Comparison of ENCODE assay signal across 10 cellular contexts in genomic region chr22:41290262-41291221, GRCh38. TPM values are rescaled to one million over a fixed set of nuclear protein-coding genes. Genes with fewer than 3 reads are reported as not detected.
DNase-seq lines count a peak whose midpoint lies in the region; ATAC-seq, FAIRE-seq and TF ChIP-seq lines count a peak whose summit lies in the region.
"Had no signal": no experiment of that assay in that cellular context is flagged by ENCODE, and none has a peak within 500 bp of the region (broad histone marks: within the 10 kb centered on the region; RNA-seq: fewer than 3 reads in every experiment).

No MANE protein-coding gene starts in this region.

- peaks cover 0 to 3% of the 10 kb centered on the region in 2 experiments; a peak in 1 of 4 replicates for H3K9me3 ChIP-seq in H1 (ENCODE audit: insufficient read depth in 2 of 2, low read depth in 1 of 2, low read length in 1 of 2)

- peaks cover 2 to 15% (median 10%) of the 10 kb centered on the region in 4 experiments; a peak in 6 of 7 replicates for H3K4me1 ChIP-seq in H1 (replicated peaks in 1 of 4; ENCODE audit: control insufficient read depth in 3 of 4, insufficient read depth in 4 of 4, low read length in 3 of 4)

- H4K20me1 ChIP-seq in H1 (replicated peaks in 1 of 2; ENCODE audit: control insufficient read depth in 1 of 2, insufficient read depth in 2 of 2, low read length in 2 of 2), result no peaks in the 10 kb centered on the region

- peak overlapping the region; percentile 82; the same call in 1 of the 2 replicates for H3K27ac ChIP-seq in H1 (ENCODE audit: low read depth, low read length)

- no peak overlapping the region for H3K4me3 ChIP-seq in H1 (ENCODE audit: extremely low read depth in 1 of 4, insufficient read depth in 2 of 4, low read depth in 3 of 4, low read length in 4 of 4)

- peak overlapping the region; percentile 6; the same call in 1 of the 2 replicates for H2BK12ac ChIP-seq in H1 (ENCODE audit: low read depth, low read length)

- no peak for TF ChIP-seq CTCF in H1 (IDR thresholded peaks at IDR 0.05; ENCODE audit: control extremely low read depth in 1 of 3, insufficient read depth in 1 of 3, low read depth in 1 of 3, low read length in 3 of 3)

- peaks cover 0 to 3% (median 0%) of the 10 kb centered on the region in 4 experiments; a peak in 1 of 8 replicates for H3K36me3 ChIP-seq in H1 (ENCODE audit: control insufficient read depth in 2 of 4, insufficient read depth in 4 of 4, low read length in 3 of 4)

- H3K56ac ChIP-seq in H1 (replicated peaks; ENCODE audit: insufficient read length, low read depth, low read length), result no peak overlapping the region

- peak overlapping the region; percentile 85 for H4K5ac ChIP-seq in H1 (ENCODE audit: insufficient read length, low read depth, low read length)

- peak overlapping the region; percentile 4 to 25; a peak in 2 of 4 replicates for H3K4me2 ChIP-seq in H1 (ENCODE audit: insufficient read depth in 1 of 2, low read depth in 2 of 2, low read length in 2 of 2)

- H3K4ac ChIP-seq in H1 (replicated peaks; ENCODE audit: insufficient read length, low read depth, low read length), result no peak overlapping the region

- H3K14ac ChIP-seq in H1 (ENCODE audit: insufficient read length), result no peak overlapping the region

- no peaks in the 10 kb centered on the region for H3K27me3 ChIP-seq in H1 (replicated peaks in 1 of 4; ENCODE audit: control insufficient read depth in 3 of 4, extremely low read depth in 1 of 4, insufficient read depth in 3 of 4, low read length in 3 of 4)

- DNase-seq in AG08395 (ENCODE audit: low spot score) (peak; percentile 74), M059J (ENCODE audit: low read depth) (peak; percentile 85), H1 (ENCODE audit: low read depth in 1 of 2, low spot score in 2 of 2) (peak in 1 of 2 experiments; percentile 58), myocyte (ENCODE audit: low read depth) (peak; percentile 39), NK-92 (lab: John Stamatoyannopoulos, UW; ENCODE audit: unreplicated experiment) (no peak), NCI-H82 (lab: John Stamatoyannopoulos, UW) (no peak)
- no peak for DNase-seq in activated T-cell treated with anti-CD3 and anti-CD28 coated beads, Interleukin-2, amount 50 U/mL, for 48 hours
- DNase-seq: CD4-positive, alpha-beta memory T cell had no signal

- H3K18ac ChIP-seq in H1 (ENCODE audit: extremely low read depth, low read length), result peak overlapping the region; percentile 54; the same call in 1 of the 2 replicates

- H3K79me1 ChIP-seq in H1 (ENCODE audit: low read depth, low read length), result no peaks in the 10 kb centered on the region

- WGBS in H1 (ENCODE audit: extremely low coverage in 1 of 2, insufficient coverage in 1 of 2, insufficient read length in 1 of 2, insufficient replicate concordance in 2 of 2, low coverage in 1 of 2, low lambda C conversion rate in 2 of 2, missing lambda C conversion rate in 1 of 2), 2 experiments, result 66% methylated on average over 8 of the region's 8 CpGs; no CpG with 5 or more reads in 1 of the 2 experiments

- no peak for TF ChIP-seq RAD21 in H1 (IDR thresholded peaks at IDR 0.05 in 1 of 2, conservative IDR thresholded peaks at IDR 0.05 in 1 of 2; ENCODE audit: low read depth in 2 of 2, low read length in 2 of 2)

- no peaks in the 10 kb centered on the region for H3K23me2 ChIP-seq in H1 (ENCODE audit: low read depth, low read length)

- peak in 1 of 2 experiments; percentile 87; a peak in 1 of 3 replicates for TF ChIP-seq EP300 in H1 (IDR thresholded peaks at IDR 0.05; ENCODE audit: borderline replicate concordance in 1 of 2, low read depth in 2 of 2, low read length in 2 of 2)

- no peak overlapping the region for H2BK20ac ChIP-seq in H1 (ENCODE audit: low read length)

- CTCF ChIA-PET in H1 (lab: Charles Lee; ENCODE audit: partially characterized antibody), result interaction anchor here (0.7 to 0.8 kb wide), 2 partner anchors 9 to 241 kb away, joined by 3 to 5 read pairs; no protein-coding TSS in a partner anchor

- peaks cover 0 to 1% of the 10 kb centered on the region in 2 experiments; a peak in 1 of 4 replicates for H3K79me2 ChIP-seq in H1 (ENCODE audit: control insufficient read depth in 1 of 2, insufficient read depth in 2 of 2, low read length in 2 of 2)

- peak overlapping the region; percentile 28 for H2BK120ac ChIP-seq in H1 (replicated peaks; ENCODE audit: low read depth, low read length)

- ATAC-seq in HG02642 (IDR thresholded peaks at IDR 0.05; ENCODE audit: poor library complexity, unreplicated experiment), result no peak

- no peak for FAIRE-seq in H1 (lab: Jason Lieb, UNC)
- FAIRE-seq: GM19239 had no signal

- no peak overlapping the region for H2AK5ac ChIP-seq in H1 (ENCODE audit: low read depth, low read length)

- peak overlapping the region; percentile 88 for H2BK5ac ChIP-seq in H1 (ENCODE audit: low read depth, low read length)

- no peak overlapping the region for H3K23ac ChIP-seq in H1 (ENCODE audit: insufficient read length)

- peak overlapping the region; percentile 84 for H4K91ac ChIP-seq in H1 (replicated peaks; ENCODE audit: insufficient read length, low read length)

- H2BK15ac ChIP-seq in H1 (ENCODE audit: low read length), result no peak overlapping the region

- H2AFZ ChIP-seq in H1 (ENCODE audit: low read length), result no peak overlapping the region

- H3K9ac ChIP-seq in H1 (replicated peaks in 1 of 4; ENCODE audit: extremely low read depth in 1 of 4, low read depth in 3 of 4, low read length in 3 of 4), result 0 out of 7 replicates have a peak overlapping the region, but pooled peaks of 1 of the 4 experiments have one; percentile 23

- POLR2A ChIA-PET in H1 (lab: Charles Lee; ENCODE audit: partially characterized antibody), result interaction anchor here (0.6 to 0.8 kb wide), 2 partner anchors 53 to 235 kb away, joined by 3 read pairs; no protein-coding TSS in a partner anchor

- no peak for TF ChIP-seq POLR2A in H1 (IDR thresholded peaks at IDR 0.05; ENCODE audit: control extremely low read depth in 1 of 2, low read depth in 2 of 2, low read length in 2 of 2)

- H4K8ac ChIP-seq in H1 (ENCODE audit: extremely low read depth, insufficient read depth, low read length), result no peak overlapping the region

TF ChIP-seq in H1, 55 proteins besides CTCF, POLR2A, EP300 and RAD21 (continues in another document):
- TF ChIP-seq MAX (IDR thresholded peaks at IDR 0.05), result no peak
- TF ChIP-seq ATF2 (IDR thresholded peaks at IDR 0.05; ENCODE audit: low read length), result peak; percentile 50; the same call in 1 of the 2 replicates
- TF ChIP-seq SIRT6 (IDR thresholded peaks at IDR 0.05; ENCODE audit: low read length), result no peak
- no peak for TF ChIP-seq BRCA1 (IDR thresholded peaks at IDR 0.05; ENCODE audit: low read depth, low read length)

RNA-seq across cellular contexts. Expression of gene RANGAP1, which starts 4.6 kb away (rescaled TPM):
- 60.4 and 97.9 TPM in 2 replicates for total RNA-seq in M059J (2014; rRNA removed; shearing (Covaris generic))
- 171 and 176 TPM in 2 replicates for total RNA-seq in H1 (2021; fragmentation: NEBNext Ultra II Directional; extraction: Animal tissue kit (Norgen Biotek cat#: 25700))
- 121 and 190 TPM in 2 replicates for polyA plus RNA-seq in H1 (2011; rRNA removed)
- polyA plus RNA-seq in H1 (2011; cell fraction: cytosol; rRNA removed), result 168 TPM
- polyA plus RNA-seq in H1 (2011; cell fraction: nucleus; rRNA removed), result 215 TPM
- 115 to 161 TPM (median 143 TPM) in 4 replicates for polyA plus RNA-seq in H1 (2012, experiment 1 of 2)
- 150 TPM for polyA plus RNA-seq in H1 (2012, experiment 2 of 2)
- 62.4 TPM for polyA plus RNA-seq in H1 (2013, experiment 1 of 2)
- 60.5 TPM for polyA plus RNA-seq in H1 (2013, experiment 2 of 2)
- 105 and 127 TPM in 2 replicates for polyA minus RNA-seq in H1 (2011; rRNA and poly(A)+ RNA removed)
- polyA minus RNA-seq in H1 (2011; cell fraction: cytosol; rRNA and poly(A)+ RNA removed), result 88.7 TPM
- 64.5 TPM for polyA minus RNA-seq in H1 (2011; cell fraction: nucleus; rRNA and poly(A)+ RNA removed)
- 58.5 and 82.0 TPM in 2 replicates for total RNA-seq in myocyte
- polyA plus RNA-seq in myocyte (2012), result 65.6 TPM

RNA-seq across cellular contexts. Expression of gene ZC3H7B, which starts 10.8 kb away (rescaled TPM):
- 19.2 and 36.5 TPM in 2 replicates for total RNA-seq in M059J (2014; rRNA removed; shearing (Covaris generic))
- 77.3 and 78.6 TPM in 2 replicates for total RNA-seq in H1 (2021; fragmentation: NEBNext Ultra II Directional; extraction: Animal tissue kit (Norgen Biotek cat#: 25700))
- polyA plus RNA-seq in H1 (2011; rRNA removed), result 35.5 and 57.5 TPM in 2 replicates
- 42.1 TPM for polyA plus RNA-seq in H1 (2011; cell fraction: cytosol; rRNA removed)
- 87.3 TPM for polyA plus RNA-seq in H1 (2011; cell fraction: nucleus; rRNA removed)
- 41.9 to 56.5 TPM (median 51.0 TPM) in 4 replicates for polyA plus RNA-seq in H1 (2012, experiment 1 of 2)
- 38.4 TPM for polyA plus RNA-seq in H1 (2012, experiment 2 of 2)
- polyA plus RNA-seq in H1 (2013, experiment 1 of 2), result 30.2 TPM
- polyA plus RNA-seq in H1 (2013, experiment 2 of 2), result 29.2 TPM
- polyA minus RNA-seq in H1 (2011; rRNA and poly(A)+ RNA removed), result 29.4 and 36.8 TPM in 2 replicates
- 33.5 TPM for polyA minus RNA-seq in H1 (2011; cell fraction: cytosol; rRNA and poly(A)+ RNA removed)
- 25.9 TPM for polyA minus RNA-seq in H1 (2011; cell fraction: nucleus; rRNA and poly(A)+ RNA removed)
- 44.3 and 49.7 TPM in 2 replicates for total RNA-seq in myocyte
- polyA plus RNA-seq in myocyte (2012), result 73.2 TPM

RNA-seq across cellular contexts. Expression of gene CHADL, which starts 49.8 kb away (rescaled TPM):
- not detected in 2 replicates for total RNA-seq in M059J (2014; rRNA removed; shearing (Covaris generic))
- 0.78 and 0.84 TPM in 2 replicates for total RNA-seq in H1 (2021; fragmentation: NEBNext Ultra II Directional; extraction: Animal tissue kit (Norgen Biotek cat#: 25700))
- polyA plus RNA-seq in H1 (2011; rRNA removed), result 1.4 and 2.2 TPM in 2 replicates
- polyA plus RNA-seq in H1 (2011; cell fraction: cytosol; rRNA removed), result 0.90 TPM
- 2.2 TPM for polyA plus RNA-seq in H1 (2011; cell fraction: nucleus; rRNA removed)
- polyA plus RNA-seq in H1 (2012, experiment 1 of 2), result 0.17 to 0.53 TPM (median 0.47 TPM) in 4 replicates
- 0.73 TPM for polyA plus RNA-seq in H1 (2012, experiment 2 of 2)
- polyA plus RNA-seq in H1 (2013, experiment 1 of 2), result 0.57 TPM
- 0.55 TPM for polyA plus RNA-seq in H1 (2013, experiment 2 of 2)
- 0.29 and 0.32 TPM in 2 replicates for polyA minus RNA-seq in H1 (2011; rRNA and poly(A)+ RNA removed)
- not detected for polyA minus RNA-seq in H1 (2011; cell fraction: cytosol; rRNA and poly(A)+ RNA removed)
- polyA minus RNA-seq in H1 (2011; cell fraction: nucleus; rRNA and poly(A)+ RNA removed), result 2.7 TPM
- total RNA-seq in myocyte, result 4.0 and 11.8 TPM in 2 replicates
- 1.3 TPM for polyA plus RNA-seq in myocyte (2012)

Comparison
In these comparisons a context has a peak if more than half of its experiments do, and no peak if none do; other contexts are left out.
1. DNase-seq: peak in AG08395 (single experiment), M059J (single experiment) and myocyte (single experiment); none in NK-92 (single experiment), NCI-H82 (single experiment) and activated T-cell treated with anti-CD3 and anti-CD28 coated beads, Interleukin-2, amount 50 U/mL, for 48 hours (0 of 2).